ENCODE assay signal across 9 cellular contexts in genomic region chr6:96015321-96015790, GRCh38. TPM values are rescaled to one million over a fixed set of nuclear protein-coding genes. Genes with fewer than 3 reads are reported as not detected.
A peak's percentile ranks its signal among the peaks of the same experiment; 100 is the strongest.
DNase-seq lines count a peak whose midpoint lies in the region; ATAC-seq and TF ChIP-seq lines count a peak whose summit lies in the region.
"Had no signal": no experiment of that assay in that cellular context is flagged by ENCODE, and none has a peak within 500 bp of the region (broad histone marks: within the 10 kb centered on the region; RNA-seq: fewer than 3 reads in every experiment).

No MANE protein-coding gene starts in this region.

- H3K27ac Mint-ChIP-seq in type B pancreatic cell, result peak overlapping the region; percentile 43
- no peak overlapping the region for H3K27ac Mint-ChIP-seq in activated T-cell treated with anti-CD3 and anti-CD28 coated beads, Interleukin-2, amount 50 U/mL, for 24 hours
- no peak overlapping the region for H3K27ac Mint-ChIP-seq in stimulated activated memory B cell treated with anti-CD40 and anti-IgM and Interleukin-4, amounts not matched to agents 10 μg/mL and 1 μg/mL and 100 μg/mL, for 72 hours
- H3K27ac Mint-ChIP-seq: memory B cell had no signal

- TF ChIP-seq CTCF in type B pancreatic cell (conservative IDR thresholded peaks at IDR 0.05), result peak; percentile 47

- DNase-seq in NCI-H82 (lab: John Stamatoyannopoulos, UW) (peak; percentile 77), NCI-H82 treated with DMSO at 0.1 percent for 48 hours (lab: John Stamatoyannopoulos, UW; ENCODE audit: unreplicated experiment) (no peak), amygdala (lab: John Stamatoyannopoulos, UW) (peak; percentile 22 to 95 (median 87)), type B pancreatic cell (ENCODE audit: extremely low spot score, unreplicated experiment) (peak; percentile 72), left lobe of liver (ENCODE audit: low spot score) (no peak)
- no peak for DNase-seq in activated T-cell treated with anti-CD3 and anti-CD28 coated beads, Interleukin-2, amount 50 U/mL, for 24 hours

- H3K36me3 Mint-ChIP-seq in type B pancreatic cell, result no peaks in the 10 kb centered on the region
- H3K36me3 Mint-ChIP-seq in activated T-cell treated with anti-CD3 and anti-CD28 coated beads, Interleukin-2, amount 50 U/mL, for 24 hours (ENCODE audit: low read depth), result no peaks in the 10 kb centered on the region
- H3K36me3 Mint-ChIP-seq in stimulated activated memory B cell treated with anti-CD40 and anti-IgM and Interleukin-4, amounts not matched to agents 10 μg/mL and 1 μg/mL and 100 μg/mL, for 72 hours, result no peaks in the 10 kb centered on the region
- H3K36me3 Mint-ChIP-seq: memory B cell had no signal

- H3K27me3 ChIP-seq in layer of hippocampus (ENCODE audit: control insufficient read depth, insufficient read depth, low read length), result no peaks in the 10 kb centered on the region

- peak overlapping the region; percentile 94 for H3K27ac ChIP-seq in layer of hippocampus (ENCODE audit: low read depth, low read length)

- H3K4me3 Mint-ChIP-seq in type B pancreatic cell, result peak overlapping the region; percentile 89
- no peak overlapping the region for H3K4me3 Mint-ChIP-seq in activated T-cell treated with anti-CD3 and anti-CD28 coated beads, Interleukin-2, amount 50 U/mL, for 24 hours
- H3K4me3 Mint-ChIP-seq in stimulated activated memory B cell treated with anti-CD40 and anti-IgM and Interleukin-4, amounts not matched to agents 10 μg/mL and 1 μg/mL and 100 μg/mL, for 72 hours, result no peak overlapping the region
- H3K4me3 Mint-ChIP-seq: memory B cell had no signal

- no peak for ATAC-seq in stimulated activated memory B cell treated with anti-CD40 and anti-IgM and Interleukin-4, amounts not matched to agents 10 μg/mL and 1 μg/mL and 100 μg/mL, for 72 hours
- no peak for ATAC-seq in left lobe of liver

- H3K27me3 Mint-ChIP-seq in type B pancreatic cell, result peaks cover 59% of the 10 kb centered on the region
- H3K27me3 Mint-ChIP-seq in activated T-cell treated with anti-CD3 and anti-CD28 coated beads, Interleukin-2, amount 50 U/mL, for 24 hours, result peaks cover 33% of the 10 kb centered on the region
- peaks cover 10% of the 10 kb centered on the region for H3K27me3 Mint-ChIP-seq in stimulated activated memory B cell treated with anti-CD40 and anti-IgM and Interleukin-4, amounts not matched to agents 10 μg/mL and 1 μg/mL and 100 μg/mL, for 72 hours

- H3K9me3 Mint-ChIP-seq in type B pancreatic cell, result no peaks in the 10 kb centered on the region
- H3K9me3 Mint-ChIP-seq in activated T-cell treated with anti-CD3 and anti-CD28 coated beads, Interleukin-2, amount 50 U/mL, for 24 hours, result no peaks in the 10 kb centered on the region
- H3K9me3 Mint-ChIP-seq in stimulated activated memory B cell treated with anti-CD40 and anti-IgM and Interleukin-4, amounts not matched to agents 10 μg/mL and 1 μg/mL and 100 μg/mL, for 72 hours, result peaks cover 4% of the 10 kb centered on the region

- H3K4me1 Mint-ChIP-seq in type B pancreatic cell (ENCODE audit: unreplicated experiment), result peaks cover 4% of the 10 kb centered on the region
- H3K4me1 Mint-ChIP-seq in activated T-cell treated with anti-CD3 and anti-CD28 coated beads, Interleukin-2, amount 50 U/mL, for 24 hours (ENCODE audit: low read depth), result no peaks in the 10 kb centered on the region
- H3K4me1 Mint-ChIP-seq in stimulated activated memory B cell treated with anti-CD40 and anti-IgM and Interleukin-4, amounts not matched to agents 10 μg/mL and 1 μg/mL and 100 μg/mL, for 72 hours, result no peaks in the 10 kb centered on the region
- H3K4me1 Mint-ChIP-seq: memory B cell had no signal

RNA-seq across cellular contexts. Expression of gene FUT9, which starts 0.4 kb away (rescaled TPM):
- total RNA-seq in type B pancreatic cell (ENCODE audit: low replicate concordance) (1.4 and 4.9 TPM in 2 replicates), left lobe of liver (not detected)

Comparison
In these comparisons a context has a peak if more than half of its experiments do, and no peak if none do; other contexts are left out.
1. DNase-seq: peak in NCI-H82 (single experiment), amygdala (56 of 56) and type B pancreatic cell (single experiment); none in NCI-H82 treated with DMSO at 0.1 percent for 48 hours (single experiment), activated T-cell treated with anti-CD3 and anti-CD28 coated beads, Interleukin-2, amount 50 U/mL, for 24 hours (single experiment) and left lobe of liver (single experiment).